Comparison of ENCODE assay signal across 8 cellular contexts in the genomic region with DNA sequence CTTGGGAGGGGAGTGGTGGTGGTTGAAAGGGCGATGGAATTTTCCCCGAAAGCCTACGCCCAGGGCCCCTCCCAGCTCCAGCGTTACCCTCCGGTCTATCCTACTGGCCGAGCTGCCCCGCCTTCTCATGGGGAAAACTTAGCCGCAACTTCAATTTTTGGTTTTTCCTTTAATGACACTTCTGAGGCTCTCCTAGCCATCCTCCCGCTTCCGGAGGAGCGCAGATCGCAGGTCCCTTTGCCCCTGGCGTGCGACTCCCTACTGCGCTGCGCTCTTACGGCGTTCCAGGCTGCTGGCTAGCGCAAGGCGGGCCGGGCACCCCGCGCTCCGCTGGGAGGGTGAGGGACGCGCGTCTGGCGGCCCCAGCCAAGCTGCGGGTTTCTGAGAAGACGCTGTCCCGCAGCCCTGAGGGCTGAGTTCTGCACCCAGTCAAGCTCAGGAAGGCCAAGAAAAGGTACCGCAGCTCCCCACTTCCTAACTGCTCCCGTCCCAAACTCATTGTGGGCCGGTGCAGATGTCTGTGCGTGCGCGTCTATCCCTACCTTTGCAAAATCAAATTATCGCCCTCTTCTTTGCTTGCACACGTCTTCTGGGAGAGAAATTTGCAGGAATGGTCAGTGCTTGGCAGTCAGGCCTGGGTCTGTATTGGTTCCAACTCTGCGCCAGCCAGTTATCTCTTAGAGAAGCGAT. TPM values are rescaled to one million over a fixed set of nuclear protein-coding genes. Genes with fewer than 3 reads are reported as not detected.
DNase-seq lines count a peak whose midpoint lies in the region; ATAC-seq and TF ChIP-seq lines count a peak whose summit lies in the region.

No MANE protein-coding gene starts in this region.

- peaks cover 0 to 7% of the 10 kb centered on the region in 2 experiments; a peak in 2 of 4 replicates for H3K4me1 ChIP-seq in SK-N-SH (ENCODE audit: control insufficient read depth in 1 of 2, insufficient read depth in 2 of 2, low read depth in 1 of 2, low read length in 1 of 2)
- no peaks in the 10 kb centered on the region for H3K4me1 ChIP-seq in colonic mucosa
- peaks cover 0 to 17% (median 8%) of the 10 kb centered on the region in 4 donors for H3K4me1 ChIP-seq in liver (ENCODE audit: control insufficient read depth in 4 of 4, insufficient read depth in 4 of 4, low read length in 3 of 4)

- H3K9me2 ChIP-seq in SK-N-SH, result no peaks in the 10 kb centered on the region

- H3K9ac ChIP-seq in SK-N-SH (peak overlapping the region; percentile 81), colonic mucosa (ENCODE audit: low read depth in 2 of 2, low read length in 2 of 2) (peak overlapping the region; percentile 84 to 85), liver (ENCODE audit: low read depth in 1 of 2, low read length in 2 of 2) (peak overlapping the region; percentile 37 to 40)

- H3K4me3 ChIP-seq in SK-N-SH (ENCODE audit: low read depth in 2 of 2, low read length in 1 of 2) (peak overlapping the region; percentile 87 to 88), colonic mucosa (peak overlapping the region; percentile 82), liver (ENCODE audit: low read depth in 1 of 3, low read length in 3 of 3) (peak overlapping the region; percentile 81 to 93 (median 87))

- H3K27ac Mint-ChIP-seq in Calu3 (ENCODE audit: unreplicated experiment), result peak overlapping the region; percentile 72
- peak overlapping the region; percentile 95 for H3K27ac Mint-ChIP-seq in stimulated activated naive B cell treated with anti-CD40 and anti-IgM and Interleukin-4, amounts not matched to agents 10 μg/mL and 1 μg/mL and 100 μg/mL, for 72 hours

- TF ChIP-seq CTCF in Calu3 (IDR thresholded peaks at IDR 0.05; ENCODE audit: unreplicated experiment) (no peak), SK-N-SH (IDR thresholded peaks at IDR 0.05) (no peak), colonic mucosa (IDR thresholded peaks at IDR 0.05) (no peak), liver (IDR thresholded peaks at IDR 0.05; ENCODE audit: low read depth, low read length, missing input control) (no peak)

- peaks cover 4% of the 10 kb centered on the region; the same call in 1 of the 2 replicates for H3K79me2 ChIP-seq in SK-N-SH (ENCODE audit: insufficient read depth)

- no peak for TF ChIP-seq RAD21 in SK-N-SH (IDR thresholded peaks at IDR 0.05; ENCODE audit: low read length)
- no peak for TF ChIP-seq RAD21 in liver (IDR thresholded peaks at IDR 0.05)

- peak overlapping the region; percentile 98 for H3K4me3 Mint-ChIP-seq in Calu3 (ENCODE audit: low read depth, unreplicated experiment)
- H3K4me3 Mint-ChIP-seq in stimulated activated naive B cell treated with anti-CD40 and anti-IgM and Interleukin-4, amounts not matched to agents 10 μg/mL and 1 μg/mL and 100 μg/mL, for 72 hours, result peak overlapping the region; percentile 90 to 91

- no TSS peak for BruUV-seq in Calu3 (replicated peaks; lab: Mats Ljungman, UMichigan)

- H3K4me1 Mint-ChIP-seq in Calu3 (ENCODE audit: low read depth, unreplicated experiment), result peaks cover 9% of the 10 kb centered on the region
- H3K4me1 Mint-ChIP-seq in stimulated activated naive B cell treated with anti-CD40 and anti-IgM and Interleukin-4, amounts not matched to agents 10 μg/mL and 1 μg/mL and 100 μg/mL, for 72 hours, result peaks cover 9 to 20% of the 10 kb centered on the region in 2 donors

- peak overlapping the region; percentile 86 for H2AFZ ChIP-seq in SK-N-SH (ENCODE audit: low read depth)

- no peaks in the 10 kb centered on the region for H3K9me3 Mint-ChIP-seq in Calu3 (ENCODE audit: low read depth, unreplicated experiment)
- H3K9me3 Mint-ChIP-seq in stimulated activated naive B cell treated with anti-CD40 and anti-IgM and Interleukin-4, amounts not matched to agents 10 μg/mL and 1 μg/mL and 100 μg/mL, for 72 hours, result no peaks in the 10 kb centered on the region

- H3K4me2 ChIP-seq in SK-N-SH, result peak overlapping the region; percentile 75

- no peak for TF ChIP-seq EP300 in SK-N-SH (IDR thresholded peaks at IDR 0.05; ENCODE audit: borderline replicate concordance in 1 of 2, low read depth in 1 of 2, low read length in 1 of 2)

- no peaks in the 10 kb centered on the region for H4K20me1 ChIP-seq in SK-N-SH (ENCODE audit: insufficient read depth)

- POLR2A ChIA-PET in SK-N-SH (lab: Yijun Ruan, JAX), result no interaction called here

- 13% methylated on average over 21 of the region's 41 CpGs for whole genome bisulfite sequencing in SK-N-SH (ENCODE audit: low lambda C conversion rate)
- 1% methylated on average over 41 of the region's 41 CpGs for WGBS in liver

- H3K9me3 ChIP-seq in SK-N-SH (no peaks in the 10 kb centered on the region), colonic mucosa (no peaks in the 10 kb centered on the region), liver (ENCODE audit: control insufficient read depth in 4 of 4, low read length in 3 of 4) (no peaks in the 10 kb centered on the region)

- H3K36me3 ChIP-seq in SK-N-SH (replicated peaks in 1 of 2; ENCODE audit: control insufficient read depth in 1 of 2, insufficient read depth in 2 of 2, low read length in 1 of 2), result no peaks in the 10 kb centered on the region
- no peaks in the 10 kb centered on the region for H3K36me3 ChIP-seq in colonic mucosa
- H3K36me3 ChIP-seq in liver (ENCODE audit: control insufficient read depth in 4 of 4, insufficient read depth in 3 of 4, low read depth in 1 of 4, low read length in 3 of 4), result no peaks in the 10 kb centered on the region

- no peaks in the 10 kb centered on the region for H3K27me3 Mint-ChIP-seq in Calu3 (ENCODE audit: unreplicated experiment)
- H3K27me3 Mint-ChIP-seq in stimulated activated naive B cell treated with anti-CD40 and anti-IgM and Interleukin-4, amounts not matched to agents 10 μg/mL and 1 μg/mL and 100 μg/mL, for 72 hours, result no peaks in the 10 kb centered on the region

- ATAC-seq in HG03139 (IDR thresholded peaks at IDR 0.05; ENCODE audit: unreplicated experiment), result peak; percentile 52
- ATAC-seq in stimulated activated naive B cell treated with anti-CD40 and anti-IgM and Interleukin-4, amounts not matched to agents 10 μg/mL and 1 μg/mL and 100 μg/mL, for 72 hours (replicated peaks), result peak; percentile 70 to 78

- intact Hi-C loops in Calu3 (cut with micrococcal nuclease; ENCODE audit: unreplicated experiment), result no loop called here
- intact Hi-C loops in colonic mucosa (cut with DNase I), result no loop called here

- H3K36me3 Mint-ChIP-seq in Calu3 (ENCODE audit: insufficient read depth, unreplicated experiment), result peaks cover 16% of the 10 kb centered on the region
- no peaks in the 10 kb centered on the region for H3K36me3 Mint-ChIP-seq in stimulated activated naive B cell treated with anti-CD40 and anti-IgM and Interleukin-4, amounts not matched to agents 10 μg/mL and 1 μg/mL and 100 μg/mL, for 72 hours

- H3K27me3 ChIP-seq in SK-N-SH (ENCODE audit: insufficient read depth) (no peaks in the 10 kb centered on the region), colonic mucosa (no peaks in the 10 kb centered on the region), liver (ENCODE audit: control insufficient read depth in 4 of 4, insufficient read depth in 4 of 4, low read length in 3 of 4) (no peaks in the 10 kb centered on the region)

- H3K27ac ChIP-seq in SK-N-SH (ENCODE audit: low read depth in 2 of 2, low read length in 1 of 2) (peak overlapping the region in 1 of 2 experiments; percentile 42; a peak in 3 of 4 replicates), colonic mucosa (peak overlapping the region; percentile 88), liver (ENCODE audit: low read depth in 1 of 2, low read length in 2 of 2) (peak overlapping the region; percentile 84 to 88)

- CTCF ChIA-PET in Calu3 (lab: Charles Lee), result no interaction called here
- CTCF ChIA-PET in SK-N-SH (lab: Yijun Ruan, JAX), result interaction anchor here (0.8 to 2.6 kb wide), 4 partner anchors 11 to 331 kb away, joined by 3 to 8 read pairs (median 3); no protein-coding TSS in a partner anchor

- peak; percentile 40 for DNase-seq in Calu3
- DNase-seq in GM19240 (ENCODE audit: insufficient read length, low spot score), result peak; percentile 20
- DNase-seq in SK-N-SH, result peak; percentile 81
- peak; percentile 72 for DNase-seq in colonic mucosa
- peak; percentile 33 for DNase-seq in stimulated activated naive B cell treated with anti-CD40 and anti-IgM and Interleukin-4, amounts not matched to agents 10 μg/mL and 1 μg/mL and 100 μg/mL, for 72 hours
- DNase-seq in pons (ENCODE audit: low spot score), result no peak

- no peaks in the 10 kb centered on the region for H3F3A ChIP-seq in SK-N-SH (replicated peaks; ENCODE audit: insufficient read depth)

TF ChIP-seq in SK-N-SH, 30 proteins besides CTCF, POLR2A, EP300 and RAD21 (continues in another document):
- no peak for TF ChIP-seq MEF2A (IDR thresholded peaks at IDR 0.05; ENCODE audit: borderline replicate concordance, low read depth)

TF ChIP-seq in liver, 16 proteins besides CTCF, POLR2A, EP300 and RAD21:
- TF ChIP-seq SP1 (IDR thresholded peaks at IDR 0.05), result no peak
- TF ChIP-seq YY1 (IDR thresholded peaks at IDR 0.05), result peak; percentile 11

RNA-seq across cellular contexts. Expression of gene IL15, which starts 0.5 kb away (rescaled TPM):
- total RNA-seq in Calu3 (2022) (4.4 and 4.6 TPM in 2 replicates), colonic mucosa (1 to 10 TPM; 2.7 to 4.9 TPM), liver (1 to 10 TPM in 1 of 2 donors, under 1 TPM in 1; 0.93 to 2.0 TPM)
- polyA plus RNA-seq in SK-N-SH (2012; rRNA removed) (3.5 and 3.7 TPM in 2 replicates), liver (1 to 10 TPM; 1.0 to 2.0 TPM)
- polyA plus RNA-seq in SK-N-SH (2012; cell fraction: cytosol; rRNA removed), result 3.4 and 4.4 TPM in 2 replicates
- polyA plus RNA-seq in SK-N-SH (2012; cell fraction: nucleus; rRNA removed), result 4.2 and 9.0 TPM in 2 replicates
